In the genomic region with DNA sequence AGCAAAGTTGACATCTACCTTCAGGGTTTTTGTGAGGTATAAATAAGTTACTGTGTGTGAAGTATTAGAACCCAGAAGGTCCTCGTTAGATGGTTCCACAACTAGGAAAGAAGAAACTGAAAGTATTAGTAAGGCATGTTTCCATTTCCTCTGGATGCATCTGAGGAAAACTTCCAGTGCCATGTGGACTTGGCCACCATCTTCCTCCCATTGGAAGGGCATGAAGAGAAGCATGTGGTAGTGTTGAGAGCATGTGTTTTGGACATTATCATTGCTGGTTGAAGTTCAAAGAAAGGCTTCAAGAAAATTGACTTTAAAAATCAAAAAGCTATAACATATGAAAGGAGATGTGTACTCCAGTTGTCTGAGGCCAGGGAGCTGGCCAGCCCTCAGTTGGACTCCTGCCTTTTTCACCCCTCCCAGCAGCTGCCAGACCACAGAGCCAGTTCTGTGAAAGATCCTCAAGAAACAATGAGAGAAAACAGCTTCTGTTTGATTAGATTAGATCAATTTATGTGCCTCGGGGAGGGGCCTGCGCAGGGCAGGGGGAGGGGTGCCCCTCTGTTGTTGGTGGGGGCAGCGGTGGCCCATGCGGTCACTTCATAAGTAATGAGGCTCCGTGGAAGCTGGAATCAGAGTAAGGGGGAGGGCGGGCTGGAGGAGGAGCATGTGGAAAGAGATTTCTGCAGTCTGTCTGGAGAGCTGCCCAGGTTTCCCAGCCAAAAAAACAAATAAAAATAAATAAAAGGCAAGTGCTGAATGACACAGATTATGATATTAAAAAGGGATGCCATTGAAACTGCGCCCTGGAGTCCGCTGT, we compare ENCODE assay signal across 1 cellular context.
TF ChIP-seq lines count a peak whose summit lies in the region.

No MANE protein-coding gene starts in this region.

TF ChIP-seq in SK-N-SH treated with all-trans-retinoic acid at 6 μM for 48 hours, 23 proteins besides CTCF, POLR2A, EP300 and RAD21 (continued from another document):
- TF ChIP-seq, protein P1, sequence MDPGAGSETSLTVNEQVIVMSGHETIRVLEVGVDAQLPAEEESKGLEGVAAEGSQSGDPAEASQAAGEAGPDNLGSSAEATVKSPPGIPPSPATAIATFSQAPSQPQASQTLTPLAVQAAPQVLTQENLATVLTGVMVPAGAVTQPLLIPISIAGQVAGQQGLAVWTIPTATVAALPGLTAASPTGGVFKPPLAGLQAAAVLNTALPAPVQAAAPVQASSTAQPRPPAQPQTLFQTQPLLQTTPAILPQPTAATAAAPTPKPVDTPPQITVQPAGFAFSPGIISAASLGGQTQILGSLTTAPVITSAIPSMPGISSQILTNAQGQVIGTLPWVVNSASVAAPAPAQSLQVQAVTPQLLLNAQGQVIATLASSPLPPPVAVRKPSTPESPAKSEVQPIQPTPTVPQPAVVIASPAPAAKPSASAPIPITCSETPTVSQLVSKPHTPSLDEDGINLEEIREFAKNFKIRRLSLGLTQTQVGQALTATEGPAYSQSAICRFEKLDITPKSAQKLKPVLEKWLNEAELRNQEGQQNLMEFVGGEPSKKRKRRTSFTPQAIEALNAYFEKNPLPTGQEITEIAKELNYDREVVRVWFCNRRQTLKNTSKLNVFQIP (CRISPR knock-in tag; IDR thresholded peaks at IDR 0.05; ENCODE audit: borderline replicate concordance, low read depth) = no peak
- TF ChIP-seq, protein P2, sequence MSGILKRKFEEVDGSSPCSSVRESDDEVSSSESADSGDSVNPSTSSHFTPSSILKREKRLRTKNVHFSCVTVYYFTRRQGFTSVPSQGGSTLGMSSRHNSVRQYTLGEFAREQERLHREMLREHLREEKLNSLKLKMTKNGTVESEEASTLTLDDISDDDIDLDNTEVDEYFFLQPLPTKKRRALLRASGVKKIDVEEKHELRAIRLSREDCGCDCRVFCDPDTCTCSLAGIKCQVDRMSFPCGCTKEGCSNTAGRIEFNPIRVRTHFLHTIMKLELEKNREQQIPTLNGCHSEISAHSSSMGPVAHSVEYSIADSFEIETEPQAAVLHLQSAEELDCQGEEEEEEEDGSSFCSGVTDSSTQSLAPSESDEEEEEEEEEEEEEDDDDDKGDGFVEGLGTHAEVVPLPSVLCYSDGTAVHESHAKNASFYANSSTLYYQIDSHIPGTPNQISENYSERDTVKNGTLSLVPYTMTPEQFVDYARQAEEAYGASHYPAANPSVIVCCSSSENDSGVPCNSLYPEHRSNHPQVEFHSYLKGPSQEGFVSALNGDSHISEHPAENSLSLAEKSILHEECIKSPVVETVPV (CRISPR knock-in tag; IDR thresholded peaks at IDR 0.05) = no peak; the same call in 1 of the 2 replicates
- TF ChIP-seq ISL1 (CRISPR knock-in tag; IDR thresholded peaks at IDR 0.05) = peak; percentile 74
- TF ChIP-seq TCF4 (CRISPR knock-in tag; IDR thresholded peaks at IDR 0.05; ENCODE audit: borderline replicate concordance) = peak; percentile 97
- TF ChIP-seq ZNF8 (CRISPR knock-in tag; IDR thresholded peaks at IDR 0.05) = 0 out of 2 replicates have a peak, but pooled peaks have one; percentile 25
